In the genomic region with DNA sequence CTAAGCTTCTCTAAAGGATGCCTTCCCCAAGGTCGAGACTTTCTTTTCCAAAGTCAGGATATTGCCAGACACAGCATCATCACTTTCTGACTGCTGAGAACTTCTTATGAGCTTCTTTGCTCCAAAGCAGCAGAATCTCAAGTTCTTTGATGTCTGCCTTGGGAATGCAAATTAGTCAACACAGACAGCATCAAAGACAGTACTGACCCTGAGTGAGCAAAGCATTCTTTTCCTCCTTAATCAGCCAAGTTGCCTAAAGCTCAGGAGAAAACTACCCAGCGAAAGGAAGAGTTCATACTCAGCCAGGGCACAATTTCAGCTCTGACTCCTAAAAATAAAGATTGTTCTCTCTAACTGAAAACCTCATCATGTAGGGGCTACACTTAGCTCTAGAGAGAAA, we compare ENCODE assay signal across 25 cellular contexts.
DNase-seq lines count a peak whose midpoint lies in the region; ATAC-seq and TF ChIP-seq lines count a peak whose summit lies in the region.
"Had no signal": no experiment of that assay in that cellular context is flagged by ENCODE, and none has a peak within 500 bp of the region (broad histone marks: within the 10 kb centered on the region; RNA-seq: fewer than 3 reads in every experiment).

No MANE protein-coding gene starts in this region.

- H3K27me3 ChIP-seq in breast epithelium (no peaks in the 10 kb centered on the region), vagina (no peaks in the 10 kb centered on the region)
- H3K27me3 ChIP-seq: body of pancreas had no signal

- no peak for DNase-seq in MCF 10A (ENCODE audit: unreplicated experiment)
- DNase-seq in breast epithelium (ENCODE audit: low spot score in 2 of 2) = no peak
- DNase-seq in astrocyte of the spinal cord (ENCODE audit: low read depth, low spot score) = peak; percentile 46
- DNase-seq in islet precursor cell = peak; percentile 68
- no peak for DNase-seq in T-helper 2 cell
- DNase-seq in activated CD4-positive, CD25-positive, alpha-beta regulatory T cell treated with anti-CD3 and anti-CD28 coated beads, Interleukin-2, amount 50 U/mL, for 72 hours = no peak
- DNase-seq in vagina (ENCODE audit: extremely low spot score in 2 of 2) = no peak
- no peak for DNase-seq in effector memory CD8-positive, alpha-beta T cell
- DNase-seq: 8988T; activated CD4-positive, alpha-beta T cell treated with anti-CD3 and anti-CD28 coated beads, Interleukin-2, amount 50 U/mL, for 4 hours; activated naive CD4-positive, alpha-beta T cell; activated T-cell treated with anti-CD3 and anti-CD28 coated beads for 4 hours; body of pancreas; DMS 273 treated with DMSO at 0.1 percent for 48 hours; erythroblast; GOT3; NCI-H2029 treated with DMSO at 0.1 percent for 48 hours; NCI-H524; stimulated activated CD4-positive, alpha-beta T cell treated with anti-CD3 and anti-CD28 coated beads, Interleukin-12 subunit alpha, Interleukin-12 subunit beta, amount 100 ng/mL, for 4 hours; T-cell had no signal

- no peak for ATAC-seq in effector memory CD8-positive, alpha-beta T cell (replicated peaks)
- ATAC-seq: body of pancreas, T-cell had no signal

- intact Hi-C loops in MCF 10A (cut with micrococcal nuclease) (no loop called here), breast epithelium (cut with DNase I; ENCODE audit: low total_unique reads) (no loop called here), vagina (cut with DNase I) (no loop called here)

- POLR2A ChIA-PET in MCF 10A (lab: Yijun Ruan, JAX) = no interaction called here

- H3K27ac ChIP-seq in breast epithelium = no peak overlapping the region
- H3K27ac ChIP-seq in vagina = no peak overlapping the region
- H3K27ac ChIP-seq: body of pancreas, thoracic aorta had no signal

- H3K4me1 ChIP-seq in breast epithelium (no peaks in the 10 kb centered on the region), vagina (no peaks in the 10 kb centered on the region)
- H3K4me1 ChIP-seq: body of pancreas had no signal

- in situ Hi-C loops in astrocyte of the spinal cord (cut with HindIII; ENCODE audit: low sequenced_read_pairs) = no loop called here

- no TSS peak for BruUV-seq in MCF 10A (replicated peaks; lab: Mats Ljungman, UMichigan)

- TF ChIP-seq POLR2A in breast epithelium (IDR thresholded peaks at IDR 0.05) (no peak), vagina (IDR thresholded peaks at IDR 0.05) (no peak)

- H3K4me1 Mint-ChIP-seq in MCF 10A (ENCODE audit: insufficient read depth, unreplicated experiment) = peaks cover 18% of the 10 kb centered on the region
- no peaks in the 10 kb centered on the region for H3K4me1 Mint-ChIP-seq in effector memory CD8-positive, alpha-beta T cell (ENCODE audit: low read depth in 2 of 2)
- H3K4me1 Mint-ChIP-seq: CD14-positive monocyte, IgD-negative memory B cell, nephron, T-cell had no signal

- TF ChIP-seq CTCF in MCF 10A (IDR thresholded peaks at IDR 0.05; ENCODE audit: unreplicated experiment) = no peak
- no peak for TF ChIP-seq CTCF in breast epithelium (IDR thresholded peaks at IDR 0.05)
- TF ChIP-seq CTCF in astrocyte of the spinal cord (IDR thresholded peaks at IDR 0.05; ENCODE audit: low read depth, low read length) = no peak
- TF ChIP-seq CTCF in vagina (IDR thresholded peaks at IDR 0.05) = no peak

- peak overlapping the region; percentile 40 for H3K27ac Mint-ChIP-seq in MCF 10A (ENCODE audit: low read depth, unreplicated experiment)
- no peak overlapping the region for H3K27ac Mint-ChIP-seq in effector memory CD8-positive, alpha-beta T cell
- H3K27ac Mint-ChIP-seq: CD14-positive monocyte; dendritic cell treated with granulocyte-macrophage colony-stimulating factor and Interleukin-4, amounts not matched to agents 40 ng/mL and 50 ng/mL, for 4 days; IgD-negative memory B cell; nephron; T-cell had no signal

- H3K36me3 ChIP-seq in breast epithelium (no peaks in the 10 kb centered on the region), vagina (no peaks in the 10 kb centered on the region)
- H3K36me3 ChIP-seq: thoracic aorta had no signal

- no peak overlapping the region for H3K4me3 Mint-ChIP-seq in MCF 10A (ENCODE audit: unreplicated experiment)
- no peak overlapping the region for H3K4me3 Mint-ChIP-seq in effector memory CD8-positive, alpha-beta T cell
- H3K4me3 Mint-ChIP-seq: CD14-positive monocyte; dendritic cell treated with granulocyte-macrophage colony-stimulating factor and Interleukin-4, amounts not matched to agents 40 ng/mL and 50 ng/mL, for 4 days; IgD-negative memory B cell; nephron; T-cell had no signal

- CTCF ChIA-PET in MCF 10A (lab: Yijun Ruan, JAX) = interaction anchor here (0.6 to 2.3 kb wide), 3 partner anchors 11 to 111 kb away, joined by 4 to 11 read pairs (median 5); no protein-coding TSS in a partner anchor

- H3K27me3 Mint-ChIP-seq in MCF 10A (ENCODE audit: insufficient read depth, unreplicated experiment) = no peaks in the 10 kb centered on the region
- peaks cover 0 to 5% of the 10 kb centered on the region in 2 donors for H3K27me3 Mint-ChIP-seq in effector memory CD8-positive, alpha-beta T cell

- peaks cover 22% of the 10 kb centered on the region for H3K9me3 Mint-ChIP-seq in MCF 10A (ENCODE audit: unreplicated experiment)
- peaks cover 0 to 4% of the 10 kb centered on the region in 2 donors for H3K9me3 Mint-ChIP-seq in effector memory CD8-positive, alpha-beta T cell

- H3K9me3 ChIP-seq in breast epithelium (no peaks in the 10 kb centered on the region), vagina (no peaks in the 10 kb centered on the region)
- H3K9me3 ChIP-seq: thoracic aorta had no signal

- H3K36me3 Mint-ChIP-seq in MCF 10A (ENCODE audit: insufficient read depth, unreplicated experiment) = no peaks in the 10 kb centered on the region
- H3K36me3 Mint-ChIP-seq in effector memory CD8-positive, alpha-beta T cell (ENCODE audit: insufficient read depth) = no peaks in the 10 kb centered on the region
- H3K36me3 Mint-ChIP-seq: CD14-positive monocyte, T-cell had no signal

- H3K4me3 ChIP-seq in breast epithelium (no peak overlapping the region), astrocyte of the spinal cord (ENCODE audit: low read depth, low read length) (no peak overlapping the region), vagina (no peak overlapping the region)
- H3K4me3 ChIP-seq: body of pancreas, thoracic aorta had no signal

Comparison
In these comparisons a context has a peak if more than half of its experiments do, and no peak if none do; other contexts are left out.
1. DNase-seq: peak in astrocyte of the spinal cord (single experiment) and islet precursor cell (single experiment); none in MCF 10A (single experiment), breast epithelium (0 of 2), T-helper 2 cell (0 of 5), activated CD4-positive, CD25-positive, alpha-beta regulatory T cell treated with anti-CD3 and anti-CD28 coated beads, Interleukin-2, amount 50 U/mL, for 72 hours (single experiment), vagina (0 of 2) and effector memory CD8-positive, alpha-beta T cell (0 of 3).